Comparison of ENCODE assay signal across 5 cellular contexts in genomic region chr11:23954730-23955129, GRCh38.
"Had no signal": no experiment of that assay in that cellular context is flagged by ENCODE, and none has a peak within 500 bp of the region (broad histone marks: within the 10 kb centered on the region; RNA-seq: fewer than 3 reads in every experiment).

No MANE protein-coding gene starts in this region.

- H3K4me3 ChIP-seq: K562 had no signal

- DNase-seq: KBM-7, KG1 had no signal

- ATAC-seq: HepG2, K562 had no signal

- H3K27ac ChIP-seq: HL-60 had no signal
